ENCODE assay signal across 1 cellular context in genomic region chr22:40628354-40629042, GRCh38.
TF ChIP-seq lines count a peak whose summit lies in the region.

No MANE protein-coding gene starts in this region.

TF ChIP-seq in GM12878, 131 proteins besides CTCF, POLR2A, EP300 and RAD21 (continued from another document):
- TF ChIP-seq, protein P1, sequence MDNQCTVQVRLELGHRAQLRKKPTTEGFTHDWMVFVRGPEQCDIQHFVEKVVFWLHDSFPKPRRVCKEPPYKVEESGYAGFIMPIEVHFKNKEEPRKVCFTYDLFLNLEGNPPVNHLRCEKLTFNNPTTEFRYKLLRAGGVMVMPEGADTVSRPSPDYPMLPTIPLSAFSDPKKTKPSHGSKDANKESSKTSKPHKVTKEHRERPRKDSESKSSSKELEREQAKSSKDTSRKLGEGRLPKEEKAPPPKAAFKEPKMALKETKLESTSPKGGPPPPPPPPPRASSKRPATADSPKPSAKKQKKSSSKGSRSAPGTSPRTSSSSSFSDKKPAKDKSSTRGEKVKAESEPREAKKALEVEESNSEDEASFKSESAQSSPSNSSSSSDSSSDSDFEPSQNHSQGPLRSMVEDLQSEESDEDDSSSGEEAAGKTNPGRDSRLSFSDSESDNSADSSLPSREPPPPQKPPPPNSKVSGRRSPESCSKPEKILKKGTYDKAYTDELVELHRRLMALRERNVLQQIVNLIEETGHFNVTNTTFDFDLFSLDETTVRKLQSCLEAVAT (IDR thresholded peaks at IDR 0.05), result 0 out of 2 replicates have a peak, but pooled peaks have one; percentile 16
- peak; percentile 79; the same call in 1 of the 2 replicates for TF ChIP-seq BACH1 (IDR thresholded peaks at IDR 0.05; ENCODE audit: borderline replicate concordance)
- TF ChIP-seq PBX3 (IDR thresholded peaks at IDR 0.05; ENCODE audit: insufficient replicate concordance, low read depth, low read length), result peak; percentile 21
- peak; percentile 69 for TF ChIP-seq IKZF1 (conservative IDR thresholded peaks at IDR 0.05)
- TF ChIP-seq NR2F1 (conservative IDR thresholded peaks at IDR 0.05), result peak; percentile 74
- TF ChIP-seq JUNB (IDR thresholded peaks at IDR 0.05), result peak; percentile 50
- TF ChIP-seq NFIC (IDR thresholded peaks at IDR 0.05; ENCODE audit: low read depth, low read length), result peak; percentile 50; the same call in 1 of the 2 replicates
- TF ChIP-seq BHLHE40 (IDR thresholded peaks at IDR 0.05; ENCODE audit: borderline replicate concordance in 1 of 2, low read depth in 2 of 2, low read length in 1 of 2), result peak in 1 of 2 experiments; percentile 57; a peak in 1 of 4 replicates
- peak; percentile 79 to 80; a peak in 3 of 4 replicates for TF ChIP-seq IKZF2 (IDR thresholded peaks at IDR 0.05)
- TF ChIP-seq BMI1 (IDR thresholded peaks at IDR 0.05; ENCODE audit: borderline replicate concordance), result peak; percentile 62
- no peak for TF ChIP-seq RAD51 (IDR thresholded peaks at IDR 0.05)
- peak; percentile 74 for TF ChIP-seq RUNX3 (IDR thresholded peaks at IDR 0.05; ENCODE audit: low read length)
- peak; percentile 19 for TF ChIP-seq SKIL (IDR thresholded peaks at IDR 0.05; ENCODE audit: low read depth, poor library complexity, severe bottlenecking)
- 0 out of 2 replicates have a peak, but pooled peaks have one; percentile 55 for TF ChIP-seq ZNF687 (IDR thresholded peaks at IDR 0.05)
- peak; percentile 71 for TF ChIP-seq TCF12 (IDR thresholded peaks at IDR 0.05; ENCODE audit: low read depth, low read length)
- TF ChIP-seq, protein P2, sequence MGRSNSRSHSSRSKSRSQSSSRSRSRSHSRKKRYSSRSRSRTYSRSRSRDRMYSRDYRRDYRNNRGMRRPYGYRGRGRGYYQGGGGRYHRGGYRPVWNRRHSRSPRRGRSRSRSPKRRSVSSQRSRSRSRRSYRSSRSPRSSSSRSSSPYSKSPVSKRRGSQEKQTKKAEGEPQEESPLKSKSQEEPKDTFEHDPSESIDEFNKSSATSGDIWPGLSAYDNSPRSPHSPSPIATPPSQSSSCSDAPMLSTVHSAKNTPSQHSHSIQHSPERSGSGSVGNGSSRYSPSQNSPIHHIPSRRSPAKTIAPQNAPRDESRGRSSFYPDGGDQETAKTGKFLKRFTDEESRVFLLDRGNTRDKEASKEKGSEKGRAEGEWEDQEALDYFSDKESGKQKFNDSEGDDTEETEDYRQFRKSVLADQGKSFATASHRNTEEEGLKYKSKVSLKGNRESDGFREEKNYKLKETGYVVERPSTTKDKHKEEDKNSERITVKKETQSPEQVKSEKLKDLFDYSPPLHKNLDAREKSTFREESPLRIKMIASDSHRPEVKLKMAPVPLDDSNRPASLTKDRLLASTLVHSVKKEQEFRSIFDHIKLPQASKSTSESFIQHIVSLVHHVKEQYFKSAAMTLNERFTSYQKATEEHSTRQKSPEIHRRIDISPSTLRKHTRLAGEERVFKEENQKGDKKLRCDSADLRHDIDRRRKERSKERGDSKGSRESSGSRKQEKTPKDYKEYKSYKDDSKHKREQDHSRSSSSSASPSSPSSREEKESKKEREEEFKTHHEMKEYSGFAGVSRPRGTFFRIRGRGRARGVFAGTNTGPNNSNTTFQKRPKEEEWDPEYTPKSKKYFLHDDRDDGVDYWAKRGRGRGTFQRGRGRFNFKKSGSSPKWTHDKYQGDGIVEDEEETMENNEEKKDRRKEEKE (IDR thresholded peaks at IDR 0.05), result no peak
- TF ChIP-seq, protein P3, sequence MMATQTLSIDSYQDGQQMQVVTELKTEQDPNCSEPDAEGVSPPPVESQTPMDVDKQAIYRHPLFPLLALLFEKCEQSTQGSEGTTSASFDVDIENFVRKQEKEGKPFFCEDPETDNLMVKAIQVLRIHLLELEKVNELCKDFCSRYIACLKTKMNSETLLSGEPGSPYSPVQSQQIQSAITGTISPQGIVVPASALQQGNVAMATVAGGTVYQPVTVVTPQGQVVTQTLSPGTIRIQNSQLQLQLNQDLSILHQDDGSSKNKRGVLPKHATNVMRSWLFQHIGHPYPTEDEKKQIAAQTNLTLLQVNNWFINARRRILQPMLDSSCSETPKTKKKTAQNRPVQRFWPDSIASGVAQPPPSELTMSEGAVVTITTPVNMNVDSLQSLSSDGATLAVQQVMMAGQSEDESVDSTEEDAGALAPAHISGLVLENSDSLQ (IDR thresholded peaks at IDR 0.05), result peak; percentile 53; the same call in 1 of the 2 replicates
- TF ChIP-seq PAX5 (IDR thresholded peaks at IDR 0.05; ENCODE audit: borderline replicate concordance, low read depth, low read length), result peak; percentile 99
- peak; percentile 65 for TF ChIP-seq ATF7 (IDR thresholded peaks at IDR 0.05; ENCODE audit: low read depth)
- TF ChIP-seq ZNF217 (IDR thresholded peaks at IDR 0.05), result peak; percentile 81
- TF ChIP-seq MTA2 (IDR thresholded peaks at IDR 0.05; ENCODE audit: low read depth), result peak; percentile 99
- TF ChIP-seq MTA3 (IDR thresholded peaks at IDR 0.05; ENCODE audit: borderline replicate concordance, low read length), result no peak
- TF ChIP-seq DPF2 (IDR thresholded peaks at IDR 0.05), result peak; percentile 78; the same call in 1 of the 2 replicates
- no peak for TF ChIP-seq ZZZ3 (IDR thresholded peaks at IDR 0.05; ENCODE audit: control insufficient read depth, insufficient read length, low read depth)
- TF ChIP-seq GATAD2B (conservative IDR thresholded peaks at IDR 0.05; ENCODE audit: low read depth), result peak; percentile 22; the same call in 1 of the 2 replicates
- TF ChIP-seq, protein P4, sequence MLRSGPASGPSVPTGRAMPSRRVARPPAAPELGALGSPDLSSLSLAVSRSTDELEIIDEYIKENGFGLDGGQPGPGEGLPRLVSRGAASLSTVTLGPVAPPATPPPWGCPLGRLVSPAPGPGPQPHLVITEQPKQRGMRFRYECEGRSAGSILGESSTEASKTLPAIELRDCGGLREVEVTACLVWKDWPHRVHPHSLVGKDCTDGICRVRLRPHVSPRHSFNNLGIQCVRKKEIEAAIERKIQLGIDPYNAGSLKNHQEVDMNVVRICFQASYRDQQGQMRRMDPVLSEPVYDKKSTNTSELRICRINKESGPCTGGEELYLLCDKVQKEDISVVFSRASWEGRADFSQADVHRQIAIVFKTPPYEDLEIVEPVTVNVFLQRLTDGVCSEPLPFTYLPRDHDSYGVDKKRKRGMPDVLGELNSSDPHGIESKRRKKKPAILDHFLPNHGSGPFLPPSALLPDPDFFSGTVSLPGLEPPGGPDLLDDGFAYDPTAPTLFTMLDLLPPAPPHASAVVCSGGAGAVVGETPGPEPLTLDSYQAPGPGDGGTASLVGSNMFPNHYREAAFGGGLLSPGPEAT (IDR thresholded peaks at IDR 0.05; ENCODE audit: low read depth), result peak; percentile 31; the same call in 1 of the 2 replicates
- TF ChIP-seq CEBPB (IDR thresholded peaks at IDR 0.05; ENCODE audit: borderline replicate concordance in 1 of 2, low read depth in 2 of 2, low read length in 2 of 2), result no peak
- 0 out of 2 replicates have a peak, but pooled peaks have one; percentile 78 for TF ChIP-seq PAX8 (IDR thresholded peaks at IDR 0.05)
- no peak for TF ChIP-seq IRF4 (IDR thresholded peaks at IDR 0.05; ENCODE audit: low read depth, low read length)
